In genomic region chr22:27154717-27155116, GRCh38 we compare ENCODE assay signal across 15 cellular contexts.
"Had no signal": no experiment of that assay in that cellular context is flagged by ENCODE, and none has a peak within 500 bp of the region (broad histone marks: within the 10 kb centered on the region; RNA-seq: fewer than 3 reads in every experiment).

No MANE protein-coding gene starts in this region.

- H3K27ac Mint-ChIP-seq: activated naive CD4-positive, alpha-beta T cell treated with anti-CD3 and anti-CD28 coated beads, Interleukin-2, amount 10 ng/mL, durations not matched to agents 7 days and 5 days; naive B cell; stimulated activated naive CD8-positive, alpha-beta T cell treated with anti-CD3 and anti-CD28 coated beads, Interleukin-15, Interleukin-2, amounts not matched to agents 100 ng/mL and 50 ng/mL, for 24 hours; T-helper 2 cell treated with Interferon-gamma antibody and Interleukin-4, amounts not matched to agents 5 μg/mL and 100 μg/mL, for 36 hours; type B pancreatic cell had no signal

- H3K27ac ChIP-seq: cardiac muscle cell, right atrium auricular region, suprapubic skin, VCaP had no signal

- H3K36me3 ChIP-seq: cardiac muscle cell, right atrium auricular region, suprapubic skin had no signal

- H3K4me3 ChIP-seq: cardiac muscle cell, lung, right atrium auricular region, suprapubic skin had no signal

- H3K36me3 Mint-ChIP-seq: activated naive CD4-positive, alpha-beta T cell treated with anti-CD3 and anti-CD28 coated beads, Interleukin-2, amount 10 ng/mL, durations not matched to agents 7 days and 5 days; type B pancreatic cell had no signal

- DNase-seq: activated CD4-positive, alpha-beta T cell treated with anti-CD3 and anti-CD28 coated beads for 1 hour; activated CD4-positive, alpha-beta T cell treated with anti-CD3 and anti-CD28 coated beads, Interleukin-2, amount 50 U/mL, for 4 hours; activated naive CD4-positive, alpha-beta T cell treated with anti-CD3 and anti-CD28 coated beads, Interleukin-2, amount 10 ng/mL, durations not matched to agents 7 days and 5 days; foreskin fibroblast; hypothalamus; naive B cell; small intestine had no signal

- H3K9me3 ChIP-seq: suprapubic skin had no signal

- H3K4me3 Mint-ChIP-seq: activated naive CD4-positive, alpha-beta T cell treated with anti-CD3 and anti-CD28 coated beads, Interleukin-2, amount 10 ng/mL, durations not matched to agents 7 days and 5 days; naive B cell; stimulated activated naive CD8-positive, alpha-beta T cell treated with anti-CD3 and anti-CD28 coated beads, Interleukin-15, Interleukin-2, amounts not matched to agents 100 ng/mL and 50 ng/mL, for 24 hours; T-helper 2 cell treated with Interferon-gamma antibody and Interleukin-4, amounts not matched to agents 5 μg/mL and 100 μg/mL, for 36 hours; type B pancreatic cell had no signal

- H3K27me3 ChIP-seq: right atrium auricular region had no signal

- H3K9me3 Mint-ChIP-seq: activated naive CD4-positive, alpha-beta T cell treated with anti-CD3 and anti-CD28 coated beads, Interleukin-2, amount 10 ng/mL, durations not matched to agents 7 days and 5 days; T-helper 2 cell treated with Interferon-gamma antibody and Interleukin-4, amounts not matched to agents 5 μg/mL and 100 μg/mL, for 36 hours had no signal

- FAIRE-seq: small intestine had no signal
